ENCODE assay signal across 8 cellular contexts in genomic region chr5:174419523-174420132, GRCh38.
DNase-seq lines count a peak whose midpoint lies in the region; ATAC-seq and TF ChIP-seq lines count a peak whose summit lies in the region.

No MANE protein-coding gene starts in this region.

- H3K27ac Mint-ChIP-seq in CD8-positive, alpha-beta memory T cell = no peak overlapping the region
- peak overlapping the region; percentile 46 for H3K27ac Mint-ChIP-seq in neural progenitor cell

- WGBS in stomach, 5 donors = 17 to 19% (median 18%) methylated on average over 18 of the region's 18 CpGs

- ATAC-seq in GM21381 (IDR thresholded peaks at IDR 0.05; ENCODE audit: unreplicated experiment) (peak; percentile 88), RWPE2 (ENCODE audit: low read depth) (peak; percentile 93)

- H3K27me3 ChIP-seq in CD8-positive, alpha-beta memory T cell (ENCODE audit: insufficient read depth, low read length, poor library complexity, severe bottlenecking) = no peaks in the 10 kb centered on the region
- H3K27me3 ChIP-seq in RWPE2 (ENCODE audit: insufficient read depth, poor library complexity, severe bottlenecking) (no peaks in the 10 kb centered on the region), neural progenitor cell (no peaks in the 10 kb centered on the region), stomach (peaks cover 0 to 55% (median 4%) of the 10 kb centered on the region in 3 donors)

- no peaks in the 10 kb centered on the region for H3K9me3 ChIP-seq in CD8-positive, alpha-beta memory T cell (ENCODE audit: low read length)
- H3K9me3 ChIP-seq in RWPE2 (ENCODE audit: severe bottlenecking) (no peaks in the 10 kb centered on the region), neural progenitor cell (ENCODE audit: low read depth) (no peaks in the 10 kb centered on the region), stomach (no peaks in the 10 kb centered on the region)

- peak overlapping the region in 5 of 7 donors; percentile 29 to 78 (median 67) for H3K4me3 Mint-ChIP-seq in CD8-positive, alpha-beta memory T cell
- H3K4me3 Mint-ChIP-seq in neural progenitor cell = peak overlapping the region; percentile 84

- H3K4me1 ChIP-seq in CD8-positive, alpha-beta memory T cell (ENCODE audit: insufficient read depth, low read length) = peaks cover 4% of the 10 kb centered on the region
- H3K4me1 ChIP-seq in RWPE2 (ENCODE audit: insufficient read depth, poor library complexity, severe bottlenecking) (peaks cover under 1% of the 10 kb centered on the region), neural progenitor cell (peaks cover 8% of the 10 kb centered on the region), stomach (peaks cover 3 to 11% (median 8%) of the 10 kb centered on the region in 4 donors)

- no peak overlapping the region for H3K4me3 ChIP-seq in CD8-positive, alpha-beta memory T cell (ENCODE audit: low read length)
- no peak overlapping the region for H3K4me3 ChIP-seq in Jurkat, Clone E6-1 (ENCODE audit: low read length)
- H3K4me3 ChIP-seq in RWPE2 (ENCODE audit: severe bottlenecking) (no peak overlapping the region), fibroblast of villous mesenchyme (ENCODE audit: low read depth, low read length) (peak overlapping the region; percentile 25), neural progenitor cell (peak overlapping the region; percentile 47), stomach (peak overlapping the region in 1 of 4 donors; percentile 17)

- POLR2A ChIA-PET in CD8-positive, alpha-beta memory T cell (lab: Charles Lee) = no interaction called here

- no peak overlapping the region for H3K27ac ChIP-seq in CD8-positive, alpha-beta memory T cell (ENCODE audit: low read depth, low read length)
- H3K27ac ChIP-seq in RWPE2 (ENCODE audit: poor library complexity, severe bottlenecking) (no peak overlapping the region), neural progenitor cell (no peak overlapping the region), stomach (no peak overlapping the region)

- H3K9me3 Mint-ChIP-seq in CD8-positive, alpha-beta memory T cell = peaks cover 0 to 2% (median 0%) of the 10 kb centered on the region in 5 donors
- no peaks in the 10 kb centered on the region for H3K9me3 Mint-ChIP-seq in neural progenitor cell

- CTCF ChIA-PET in CD8-positive, alpha-beta memory T cell (lab: Charles Lee) = interaction anchor here (0.9 to 1.6 kb wide), 8 partner anchors 9 to 515 kb away, joined by 3 to 4 read pairs (median 3); no protein-coding TSS in a partner anchor

- no peaks in the 10 kb centered on the region for H3K36me3 ChIP-seq in CD8-positive, alpha-beta memory T cell (ENCODE audit: insufficient read depth, low read length)
- no peaks in the 10 kb centered on the region for H3K36me3 ChIP-seq in RWPE2 (ENCODE audit: low read depth)
- no peaks in the 10 kb centered on the region for H3K36me3 ChIP-seq in neural progenitor cell
- no peaks in the 10 kb centered on the region for H3K36me3 ChIP-seq in stomach

- no peaks in the 10 kb centered on the region for H3F3A ChIP-seq in neural progenitor cell (ENCODE audit: low read depth)

- no peak for TF ChIP-seq EP300 in stomach (IDR thresholded peaks at IDR 0.05)

- no peaks in the 10 kb centered on the region for H3K36me3 Mint-ChIP-seq in CD8-positive, alpha-beta memory T cell
- no peaks in the 10 kb centered on the region for H3K36me3 Mint-ChIP-seq in neural progenitor cell

- peak overlapping the region; percentile 81 for H3K4me2 ChIP-seq in neural progenitor cell

- TF ChIP-seq CTCF in RWPE2 (IDR thresholded peaks at IDR 0.05; ENCODE audit: poor library complexity, severe bottlenecking) (peak; percentile 99), fibroblast of villous mesenchyme (IDR thresholded peaks at IDR 0.05; ENCODE audit: insufficient read depth, low read depth, low read length) (peak; percentile 91), neural progenitor cell (IDR thresholded peaks at IDR 0.05) (peak; percentile 99), stomach (IDR thresholded peaks at IDR 0.05) (peak in 5 of 7 experiments; percentile 43 to 87 (median 80))

- H3K4me1 Mint-ChIP-seq in CD8-positive, alpha-beta memory T cell = peaks cover 4 to 18% (median 17%) of the 10 kb centered on the region in 3 donors
- H3K4me1 Mint-ChIP-seq in neural progenitor cell = peaks cover 66% of the 10 kb centered on the region

- H4K20me1 ChIP-seq in neural progenitor cell (ENCODE audit: low read depth) = no peaks in the 10 kb centered on the region

- no peak overlapping the region for H3K9ac ChIP-seq in neural progenitor cell

- TF ChIP-seq POLR2A in stomach (IDR thresholded peaks at IDR 0.05) = no peak

- intact Hi-C loops in stomach (cut with DNase I; ENCODE audit: low total_unique reads) = loop anchor here (5.0 kb wide), 2 partner anchors 318 to 373 kb away; no protein-coding TSS in a partner anchor

- H2AFZ ChIP-seq in neural progenitor cell (replicated peaks) = peak overlapping the region; percentile 92

- H3K79me2 ChIP-seq in neural progenitor cell (ENCODE audit: low read depth) = no peaks in the 10 kb centered on the region

- peaks cover 9 to 11% of the 10 kb centered on the region in 2 donors for H3K27me3 Mint-ChIP-seq in CD8-positive, alpha-beta memory T cell
- peaks cover 15% of the 10 kb centered on the region for H3K27me3 Mint-ChIP-seq in neural progenitor cell (ENCODE audit: insufficient read depth, low read depth)

- peak; percentile 37 to 68 (median 55) for DNase-seq in CD8-positive, alpha-beta memory T cell
- DNase-seq in Jurkat, Clone E6-1 (ENCODE audit: low read depth, low spot score) = peak; percentile 79
- DNase-seq in RWPE2 (ENCODE audit: low spot score) (peak; percentile 88), fibroblast of villous mesenchyme (ENCODE audit: low read depth) (peak; percentile 93), neural progenitor cell (ENCODE audit: low spot score) (peak; percentile 96), stomach (peak; percentile 93)
- peak; percentile 70 for DNase-seq in activated effector memory CD4-positive, alpha-beta T cell treated with Interleukin-2 at 50 U/mL for 16 hours

Comparison
In these comparisons a context has a peak if more than half of its experiments do, and no peak if none do; other contexts are left out.
1. H3K4me3 ChIP-seq: peak in fibroblast of villous mesenchyme (single experiment) and neural progenitor cell (single experiment); none in CD8-positive, alpha-beta memory T cell (single experiment), Jurkat, Clone E6-1 (single experiment) and RWPE2 (single experiment).
2. Peak in every context shown above with its lines, with median percentiles within 50 percentile points of each other: DNase-seq and CTCF ChIP-seq.